Comparison of ENCODE assay signal across 1 cellular context in the genomic region with DNA sequence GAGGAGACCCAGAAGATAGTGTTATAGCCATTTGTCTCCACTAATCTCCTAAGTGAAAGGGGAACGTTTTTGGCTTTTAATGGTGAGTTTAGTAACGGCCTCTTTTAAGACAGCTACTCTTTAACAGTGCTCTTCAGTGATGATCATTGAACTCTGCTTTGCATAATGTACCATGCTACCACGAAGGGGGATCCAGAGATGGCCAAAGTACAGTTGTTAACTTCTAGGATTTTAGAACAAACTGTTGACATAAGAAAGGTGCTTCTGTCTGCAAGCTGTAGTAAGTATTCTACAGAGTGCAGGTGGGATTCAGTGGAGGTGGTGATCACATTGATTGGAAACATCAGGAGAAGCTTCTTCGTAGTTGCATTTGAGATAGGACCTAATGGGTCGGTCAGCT.
TF ChIP-seq lines count a peak whose summit lies in the region.

No MANE protein-coding gene starts in this region.

TF ChIP-seq in HepG2, 621 proteins besides CTCF, POLR2A, EP300 and RAD21 (continued from another document):
- TF ChIP-seq, protein P1, sequence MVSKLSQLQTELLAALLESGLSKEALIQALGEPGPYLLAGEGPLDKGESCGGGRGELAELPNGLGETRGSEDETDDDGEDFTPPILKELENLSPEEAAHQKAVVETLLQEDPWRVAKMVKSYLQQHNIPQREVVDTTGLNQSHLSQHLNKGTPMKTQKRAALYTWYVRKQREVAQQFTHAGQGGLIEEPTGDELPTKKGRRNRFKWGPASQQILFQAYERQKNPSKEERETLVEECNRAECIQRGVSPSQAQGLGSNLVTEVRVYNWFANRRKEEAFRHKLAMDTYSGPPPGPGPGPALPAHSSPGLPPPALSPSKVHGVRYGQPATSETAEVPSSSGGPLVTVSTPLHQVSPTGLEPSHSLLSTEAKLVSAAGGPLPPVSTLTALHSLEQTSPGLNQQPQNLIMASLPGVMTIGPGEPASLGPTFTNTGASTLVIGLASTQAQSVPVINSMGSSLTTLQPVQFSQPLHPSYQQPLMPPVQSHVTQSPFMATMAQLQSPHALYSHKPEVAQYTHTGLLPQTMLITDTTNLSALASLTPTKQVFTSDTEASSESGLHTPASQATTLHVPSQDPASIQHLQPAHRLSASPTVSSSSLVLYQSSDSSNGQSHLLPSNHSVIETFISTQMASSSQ (IDR thresholded peaks at IDR 0.05; ENCODE audit: low read depth) = no peak
- TF ChIP-seq, protein P1 (CRISPR knock-in tag; IDR thresholded peaks at IDR 0.05; ENCODE audit: borderline replicate concordance) = no peak
- TF ChIP-seq U2AF2 (IDR thresholded peaks at IDR 0.05; ENCODE audit: low read depth, low read length) (no peak), NFKB2 (CRISPR knock-in tag; IDR thresholded peaks at IDR 0.05; ENCODE audit: borderline replicate concordance) (no peak), HNF4G (IDR thresholded peaks at IDR 0.05; ENCODE audit: borderline replicate concordance, low read depth, low read length) (peak; percentile 38; the same call in 1 of the 2 replicates), HNF4G (CRISPR knock-in tag; IDR thresholded peaks at IDR 0.05; ENCODE audit: borderline replicate concordance, low read depth) (no peak), TAF1 (CRISPR knock-in tag; IDR thresholded peaks at IDR 0.05) (no peak), RARA (CRISPR knock-in tag; IDR thresholded peaks at IDR 0.05) (0 out of 2 replicates have a peak, but pooled peaks have one; percentile 34), NR2F2 (IDR thresholded peaks at IDR 0.05; ENCODE audit: borderline replicate concordance, low read depth) (no peak)
TF ChIP-seq in HepG2: peak in this region for 11.
